ENCODE assay signal across 1 cellular context in the genomic region with DNA sequence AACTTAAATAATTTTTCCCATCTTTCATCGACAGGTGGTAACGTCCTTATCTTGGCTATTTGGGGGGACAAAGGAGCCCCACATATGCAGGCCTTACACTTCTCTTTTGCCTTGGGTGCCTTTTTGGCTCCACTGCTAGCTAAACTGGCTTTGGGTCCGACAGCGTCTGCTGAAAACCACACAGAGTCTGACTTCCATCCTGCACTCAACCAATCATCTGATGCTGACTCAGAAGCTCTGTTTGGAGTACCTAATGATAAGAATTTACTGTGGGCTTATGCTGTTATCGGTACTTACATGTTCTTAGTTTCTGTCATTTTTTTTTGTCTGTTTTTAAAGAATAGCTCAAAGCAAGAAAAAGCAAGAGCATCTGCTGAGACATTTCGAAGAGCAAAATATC.
TF ChIP-seq lines count a peak whose summit lies in the region.

No MANE protein-coding gene starts in this region.

TF ChIP-seq in K562, 482 proteins besides CTCF, POLR2A, EP300 and RAD21 (continued from another document):
- TF ChIP-seq, protein P1, sequence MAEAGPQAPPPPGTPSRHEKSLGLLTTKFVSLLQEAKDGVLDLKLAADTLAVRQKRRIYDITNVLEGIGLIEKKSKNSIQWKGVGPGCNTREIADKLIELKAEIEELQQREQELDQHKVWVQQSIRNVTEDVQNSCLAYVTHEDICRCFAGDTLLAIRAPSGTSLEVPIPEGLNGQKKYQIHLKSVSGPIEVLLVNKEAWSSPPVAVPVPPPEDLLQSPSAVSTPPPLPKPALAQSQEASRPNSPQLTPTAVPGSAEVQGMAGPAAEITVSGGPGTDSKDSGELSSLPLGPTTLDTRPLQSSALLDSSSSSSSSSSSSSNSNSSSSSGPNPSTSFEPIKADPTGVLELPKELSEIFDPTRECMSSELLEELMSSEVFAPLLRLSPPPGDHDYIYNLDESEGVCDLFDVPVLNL (CRISPR knock-in tag; IDR thresholded peaks at IDR 0.05; ENCODE audit: low read depth), result no peak
- TF ChIP-seq IRF2 (CRISPR knock-in tag; IDR thresholded peaks at IDR 0.05) (no peak), MAFG (tag; conservative IDR thresholded peaks at IDR 0.05) (no peak), SMARCA4 (IDR thresholded peaks at IDR 0.05) (peak; percentile 83), RB1 (IDR thresholded peaks at IDR 0.05; ENCODE audit: low read depth) (no peak), POLR3A (IDR thresholded peaks at IDR 0.05; ENCODE audit: borderline replicate concordance, extremely low read depth, insufficient read depth, insufficient read length) (no peak), PHF8 (IDR thresholded peaks at IDR 0.05; ENCODE audit: borderline replicate concordance, low read length) (no peak), HNRNPLL (IDR thresholded peaks at IDR 0.05; ENCODE audit: low read depth, low read length, poor library complexity, severe bottlenecking) (no peak), RCOR1 (IDR thresholded peaks at IDR 0.05; ENCODE audit: borderline replicate concordance in 1 of 2, low read depth in 2 of 2, low read length in 2 of 2) (peak in 1 of 2 experiments; percentile 15; a peak in 1 of 4 replicates), JUND (IDR thresholded peaks at IDR 0.05; ENCODE audit: borderline replicate concordance, low read depth, low read length) (peak; percentile 92), JUND (tag; IDR thresholded peaks at IDR 0.05; ENCODE audit: borderline replicate concordance, low read depth, low read length) (peak; percentile 79; the same call in 1 of the 3 replicates), KDM1A (IDR thresholded peaks at IDR 0.05) (0 out of 4 replicates have a peak, but pooled peaks of 1 of the 2 experiments have one; percentile 14), ZNF696 (CRISPR knock-in tag; conservative IDR thresholded peaks at IDR 0.05) (no peak), CHCHD3 (CRISPR knock-in tag; IDR thresholded peaks at IDR 0.05) (no peak), KLF1 (tag; IDR thresholded peaks at IDR 0.05) (no peak), KLF6 (CRISPR knock-in tag; IDR thresholded peaks at IDR 0.05; ENCODE audit: borderline replicate concordance) (no peak), PTTG1 (tag; IDR thresholded peaks at IDR 0.05; ENCODE audit: low read depth) (no peak), WHSC1 (IDR thresholded peaks at IDR 0.05; ENCODE audit: low read length) (no peak), ZNF507 (tag; conservative IDR thresholded peaks at IDR 0.05) (no peak), ZNF668 (CRISPR knock-in tag; IDR thresholded peaks at IDR 0.05) (no peak), NFXL1 (CRISPR knock-in tag; IDR thresholded peaks at IDR 0.05) (no peak), TAF1 (IDR thresholded peaks at IDR 0.05; ENCODE audit: control insufficient read depth, extremely low read depth, insufficient read depth, low read length, severe bottlenecking) (no peak), SREBF1 (IDR thresholded peaks at IDR 0.05; ENCODE audit: borderline replicate concordance, low read depth, low read length) (no peak), DACH1 (IDR thresholded peaks at IDR 0.05; ENCODE audit: partially characterized antibody) (peak; percentile 39), ZNF79 (CRISPR knock-in tag; IDR thresholded peaks at IDR 0.05; ENCODE audit: low read depth) (no peak), NCOR1 (IDR thresholded peaks at IDR 0.05) (peak; percentile 46; the same call in 1 of the 2 replicates), TCF7 (IDR thresholded peaks at IDR 0.05; ENCODE audit: borderline replicate concordance) (no peak), ETS2 (tag; IDR thresholded peaks at IDR 0.05; ENCODE audit: borderline replicate concordance, poor library complexity, severe bottlenecking) (no peak), TAL1 (IDR thresholded peaks at IDR 0.05) (peak; percentile 48; the same call in 1 of the 2 replicates), ZNF175 (CRISPR knock-in tag; IDR thresholded peaks at IDR 0.05; ENCODE audit: low read depth) (no peak), RBFOX2 (IDR thresholded peaks at IDR 0.05; ENCODE audit: low read depth, low read length) (no peak), ZNF584 (CRISPR knock-in tag; IDR thresholded peaks at IDR 0.05; ENCODE audit: low read depth) (no peak), ZNF77 (CRISPR knock-in tag; IDR thresholded peaks at IDR 0.05) (no peak)
- TF ChIP-seq, protein P2, sequence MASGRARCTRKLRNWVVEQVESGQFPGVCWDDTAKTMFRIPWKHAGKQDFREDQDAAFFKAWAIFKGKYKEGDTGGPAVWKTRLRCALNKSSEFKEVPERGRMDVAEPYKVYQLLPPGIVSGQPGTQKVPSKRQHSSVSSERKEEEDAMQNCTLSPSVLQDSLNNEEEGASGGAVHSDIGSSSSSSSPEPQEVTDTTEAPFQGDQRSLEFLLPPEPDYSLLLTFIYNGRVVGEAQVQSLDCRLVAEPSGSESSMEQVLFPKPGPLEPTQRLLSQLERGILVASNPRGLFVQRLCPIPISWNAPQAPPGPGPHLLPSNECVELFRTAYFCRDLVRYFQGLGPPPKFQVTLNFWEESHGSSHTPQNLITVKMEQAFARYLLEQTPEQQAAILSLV (tag; IDR thresholded peaks at IDR 0.05), result no peak
- TF ChIP-seq, protein P3, sequence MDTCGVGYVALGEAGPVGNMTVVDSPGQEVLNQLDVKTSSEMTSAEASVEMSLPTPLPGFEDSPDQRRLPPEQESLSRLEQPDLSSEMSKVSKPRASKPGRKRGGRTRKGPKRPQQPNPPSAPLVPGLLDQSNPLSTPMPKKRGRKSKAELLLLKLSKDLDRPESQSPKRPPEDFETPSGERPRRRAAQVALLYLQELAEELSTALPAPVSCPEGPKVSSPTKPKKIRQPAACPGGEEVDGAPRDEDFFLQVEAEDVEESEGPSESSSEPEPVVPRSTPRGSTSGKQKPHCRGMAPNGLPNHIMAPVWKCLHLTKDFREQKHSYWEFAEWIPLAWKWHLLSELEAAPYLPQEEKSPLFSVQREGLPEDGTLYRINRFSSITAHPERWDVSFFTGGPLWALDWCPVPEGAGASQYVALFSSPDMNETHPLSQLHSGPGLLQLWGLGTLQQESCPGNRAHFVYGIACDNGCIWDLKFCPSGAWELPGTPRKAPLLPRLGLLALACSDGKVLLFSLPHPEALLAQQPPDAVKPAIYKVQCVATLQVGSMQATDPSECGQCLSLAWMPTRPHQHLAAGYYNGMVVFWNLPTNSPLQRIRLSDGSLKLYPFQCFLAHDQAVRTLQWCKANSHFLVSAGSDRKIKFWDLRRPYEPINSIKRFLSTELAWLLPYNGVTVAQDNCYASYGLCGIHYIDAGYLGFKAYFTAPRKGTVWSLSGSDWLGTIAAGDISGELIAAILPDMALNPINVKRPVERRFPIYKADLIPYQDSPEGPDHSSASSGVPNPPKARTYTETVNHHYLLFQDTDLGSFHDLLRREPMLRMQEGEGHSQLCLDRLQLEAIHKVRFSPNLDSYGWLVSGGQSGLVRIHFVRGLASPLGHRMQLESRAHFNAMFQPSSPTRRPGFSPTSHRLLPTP (IDR thresholded peaks at IDR 0.05; ENCODE audit: borderline replicate concordance, extremely low read depth, insufficient read length), result no peak
- TF ChIP-seq, protein P4, sequence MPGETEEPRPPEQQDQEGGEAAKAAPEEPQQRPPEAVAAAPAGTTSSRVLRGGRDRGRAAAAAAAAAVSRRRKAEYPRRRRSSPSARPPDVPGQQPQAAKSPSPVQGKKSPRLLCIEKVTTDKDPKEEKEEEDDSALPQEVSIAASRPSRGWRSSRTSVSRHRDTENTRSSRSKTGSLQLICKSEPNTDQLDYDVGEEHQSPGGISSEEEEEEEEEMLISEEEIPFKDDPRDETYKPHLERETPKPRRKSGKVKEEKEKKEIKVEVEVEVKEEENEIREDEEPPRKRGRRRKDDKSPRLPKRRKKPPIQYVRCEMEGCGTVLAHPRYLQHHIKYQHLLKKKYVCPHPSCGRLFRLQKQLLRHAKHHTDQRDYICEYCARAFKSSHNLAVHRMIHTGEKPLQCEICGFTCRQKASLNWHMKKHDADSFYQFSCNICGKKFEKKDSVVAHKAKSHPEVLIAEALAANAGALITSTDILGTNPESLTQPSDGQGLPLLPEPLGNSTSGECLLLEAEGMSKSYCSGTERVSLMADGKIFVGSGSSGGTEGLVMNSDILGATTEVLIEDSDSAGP (CRISPR knock-in tag; IDR thresholded peaks at IDR 0.05), result no peak
- TF ChIP-seq, protein P5, sequence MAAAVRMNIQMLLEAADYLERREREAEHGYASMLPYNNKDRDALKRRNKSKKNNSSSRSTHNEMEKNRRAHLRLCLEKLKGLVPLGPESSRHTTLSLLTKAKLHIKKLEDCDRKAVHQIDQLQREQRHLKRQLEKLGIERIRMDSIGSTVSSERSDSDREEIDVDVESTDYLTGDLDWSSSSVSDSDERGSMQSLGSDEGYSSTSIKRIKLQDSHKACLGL (CRISPR knock-in tag; IDR thresholded peaks at IDR 0.05; ENCODE audit: borderline replicate concordance, poor library complexity, severe bottlenecking), result no peak
- TF ChIP-seq, protein P6, sequence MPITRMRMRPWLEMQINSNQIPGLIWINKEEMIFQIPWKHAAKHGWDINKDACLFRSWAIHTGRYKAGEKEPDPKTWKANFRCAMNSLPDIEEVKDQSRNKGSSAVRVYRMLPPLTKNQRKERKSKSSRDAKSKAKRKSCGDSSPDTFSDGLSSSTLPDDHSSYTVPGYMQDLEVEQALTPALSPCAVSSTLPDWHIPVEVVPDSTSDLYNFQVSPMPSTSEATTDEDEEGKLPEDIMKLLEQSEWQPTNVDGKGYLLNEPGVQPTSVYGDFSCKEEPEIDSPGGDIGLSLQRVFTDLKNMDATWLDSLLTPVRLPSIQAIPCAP (CRISPR knock-in tag; IDR thresholded peaks at IDR 0.05; ENCODE audit: borderline replicate concordance), result no peak
- TF ChIP-seq, protein P7, sequence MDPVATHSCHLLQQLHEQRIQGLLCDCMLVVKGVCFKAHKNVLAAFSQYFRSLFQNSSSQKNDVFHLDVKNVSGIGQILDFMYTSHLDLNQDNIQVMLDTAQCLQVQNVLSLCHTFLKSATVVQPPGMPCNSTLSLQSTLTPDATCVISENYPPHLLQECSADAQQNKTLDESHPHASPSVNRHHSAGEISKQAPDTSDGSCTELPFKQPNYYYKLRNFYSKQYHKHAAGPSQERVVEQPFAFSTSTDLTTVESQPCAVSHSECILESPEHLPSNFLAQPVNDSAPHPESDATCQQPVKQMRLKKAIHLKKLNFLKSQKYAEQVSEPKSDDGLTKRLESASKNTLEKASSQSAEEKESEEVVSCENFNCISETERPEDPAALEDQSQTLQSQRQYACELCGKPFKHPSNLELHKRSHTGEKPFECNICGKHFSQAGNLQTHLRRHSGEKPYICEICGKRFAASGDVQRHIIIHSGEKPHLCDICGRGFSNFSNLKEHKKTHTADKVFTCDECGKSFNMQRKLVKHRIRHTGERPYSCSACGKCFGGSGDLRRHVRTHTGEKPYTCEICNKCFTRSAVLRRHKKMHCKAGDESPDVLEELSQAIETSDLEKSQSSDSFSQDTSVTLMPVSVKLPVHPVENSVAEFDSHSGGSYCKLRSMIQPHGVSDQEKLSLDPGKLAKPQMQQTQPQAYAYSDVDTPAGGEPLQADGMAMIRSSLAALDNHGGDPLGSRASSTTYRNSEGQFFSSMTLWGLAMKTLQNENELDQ (CRISPR knock-in tag; IDR thresholded peaks at IDR 0.05; ENCODE audit: borderline replicate concordance), result no peak
- TF ChIP-seq, protein P8, sequence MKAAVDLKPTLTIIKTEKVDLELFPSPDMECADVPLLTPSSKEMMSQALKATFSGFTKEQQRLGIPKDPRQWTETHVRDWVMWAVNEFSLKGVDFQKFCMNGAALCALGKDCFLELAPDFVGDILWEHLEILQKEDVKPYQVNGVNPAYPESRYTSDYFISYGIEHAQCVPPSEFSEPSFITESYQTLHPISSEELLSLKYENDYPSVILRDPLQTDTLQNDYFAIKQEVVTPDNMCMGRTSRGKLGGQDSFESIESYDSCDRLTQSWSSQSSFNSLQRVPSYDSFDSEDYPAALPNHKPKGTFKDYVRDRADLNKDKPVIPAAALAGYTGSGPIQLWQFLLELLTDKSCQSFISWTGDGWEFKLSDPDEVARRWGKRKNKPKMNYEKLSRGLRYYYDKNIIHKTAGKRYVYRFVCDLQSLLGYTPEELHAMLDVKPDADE (conservative IDR thresholded peaks at IDR 0.05; ENCODE audit: control insufficient read depth, low read depth, low read length), result no peak
- TF ChIP-seq, protein P9, sequence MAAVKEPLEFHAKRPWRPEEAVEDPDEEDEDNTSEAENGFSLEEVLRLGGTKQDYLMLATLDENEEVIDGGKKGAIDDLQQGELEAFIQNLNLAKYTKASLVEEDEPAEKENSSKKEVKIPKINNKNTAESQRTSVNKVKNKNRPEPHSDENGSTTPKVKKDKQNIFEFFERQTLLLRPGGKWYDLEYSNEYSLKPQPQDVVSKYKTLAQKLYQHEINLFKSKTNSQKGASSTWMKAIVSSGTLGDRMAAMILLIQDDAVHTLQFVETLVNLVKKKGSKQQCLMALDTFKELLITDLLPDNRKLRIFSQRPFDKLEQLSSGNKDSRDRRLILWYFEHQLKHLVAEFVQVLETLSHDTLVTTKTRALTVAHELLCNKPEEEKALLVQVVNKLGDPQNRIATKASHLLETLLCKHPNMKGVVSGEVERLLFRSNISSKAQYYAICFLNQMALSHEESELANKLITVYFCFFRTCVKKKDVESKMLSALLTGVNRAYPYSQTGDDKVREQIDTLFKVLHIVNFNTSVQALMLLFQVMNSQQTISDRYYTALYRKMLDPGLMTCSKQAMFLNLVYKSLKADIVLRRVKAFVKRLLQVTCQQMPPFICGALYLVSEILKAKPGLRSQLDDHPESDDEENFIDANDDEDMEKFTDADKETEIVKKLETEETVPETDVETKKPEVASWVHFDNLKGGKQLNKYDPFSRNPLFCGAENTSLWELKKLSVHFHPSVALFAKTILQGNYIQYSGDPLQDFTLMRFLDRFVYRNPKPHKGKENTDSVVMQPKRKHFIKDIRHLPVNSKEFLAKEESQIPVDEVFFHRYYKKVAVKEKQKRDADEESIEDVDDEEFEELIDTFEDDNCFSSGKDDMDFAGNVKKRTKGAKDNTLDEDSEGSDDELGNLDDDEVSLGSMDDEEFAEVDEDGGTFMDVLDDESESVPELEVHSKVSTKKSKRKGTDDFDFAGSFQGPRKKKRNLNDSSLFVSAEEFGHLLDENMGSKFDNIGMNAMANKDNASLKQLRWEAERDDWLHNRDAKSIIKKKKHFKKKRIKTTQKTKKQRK (IDR thresholded peaks at IDR 0.05; ENCODE audit: borderline replicate concordance, low read depth, low read length), result no peak
- TF ChIP-seq, protein P10, sequence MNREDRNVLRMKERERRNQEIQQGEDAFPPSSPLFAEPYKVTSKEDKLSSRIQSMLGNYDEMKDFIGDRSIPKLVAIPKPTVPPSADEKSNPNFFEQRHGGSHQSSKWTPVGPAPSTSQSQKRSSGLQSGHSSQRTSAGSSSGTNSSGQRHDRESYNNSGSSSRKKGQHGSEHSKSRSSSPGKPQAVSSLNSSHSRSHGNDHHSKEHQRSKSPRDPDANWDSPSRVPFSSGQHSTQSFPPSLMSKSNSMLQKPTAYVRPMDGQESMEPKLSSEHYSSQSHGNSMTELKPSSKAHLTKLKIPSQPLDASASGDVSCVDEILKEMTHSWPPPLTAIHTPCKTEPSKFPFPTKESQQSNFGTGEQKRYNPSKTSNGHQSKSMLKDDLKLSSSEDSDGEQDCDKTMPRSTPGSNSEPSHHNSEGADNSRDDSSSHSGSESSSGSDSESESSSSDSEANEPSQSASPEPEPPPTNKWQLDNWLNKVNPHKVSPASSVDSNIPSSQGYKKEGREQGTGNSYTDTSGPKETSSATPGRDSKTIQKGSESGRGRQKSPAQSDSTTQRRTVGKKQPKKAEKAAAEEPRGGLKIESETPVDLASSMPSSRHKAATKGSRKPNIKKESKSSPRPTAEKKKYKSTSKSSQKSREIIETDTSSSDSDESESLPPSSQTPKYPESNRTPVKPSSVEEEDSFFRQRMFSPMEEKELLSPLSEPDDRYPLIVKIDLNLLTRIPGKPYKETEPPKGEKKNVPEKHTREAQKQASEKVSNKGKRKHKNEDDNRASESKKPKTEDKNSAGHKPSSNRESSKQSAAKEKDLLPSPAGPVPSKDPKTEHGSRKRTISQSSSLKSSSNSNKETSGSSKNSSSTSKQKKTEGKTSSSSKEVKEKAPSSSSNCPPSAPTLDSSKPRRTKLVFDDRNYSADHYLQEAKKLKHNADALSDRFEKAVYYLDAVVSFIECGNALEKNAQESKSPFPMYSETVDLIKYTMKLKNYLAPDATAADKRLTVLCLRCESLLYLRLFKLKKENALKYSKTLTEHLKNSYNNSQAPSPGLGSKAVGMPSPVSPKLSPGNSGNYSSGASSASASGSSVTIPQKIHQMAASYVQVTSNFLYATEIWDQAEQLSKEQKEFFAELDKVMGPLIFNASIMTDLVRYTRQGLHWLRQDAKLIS (CRISPR knock-in tag; IDR thresholded peaks at IDR 0.05), result no peak
TF ChIP-seq in K562: peak in this region for 38.
